ENCODE assay signal across 13 cellular contexts in the genomic region with DNA sequence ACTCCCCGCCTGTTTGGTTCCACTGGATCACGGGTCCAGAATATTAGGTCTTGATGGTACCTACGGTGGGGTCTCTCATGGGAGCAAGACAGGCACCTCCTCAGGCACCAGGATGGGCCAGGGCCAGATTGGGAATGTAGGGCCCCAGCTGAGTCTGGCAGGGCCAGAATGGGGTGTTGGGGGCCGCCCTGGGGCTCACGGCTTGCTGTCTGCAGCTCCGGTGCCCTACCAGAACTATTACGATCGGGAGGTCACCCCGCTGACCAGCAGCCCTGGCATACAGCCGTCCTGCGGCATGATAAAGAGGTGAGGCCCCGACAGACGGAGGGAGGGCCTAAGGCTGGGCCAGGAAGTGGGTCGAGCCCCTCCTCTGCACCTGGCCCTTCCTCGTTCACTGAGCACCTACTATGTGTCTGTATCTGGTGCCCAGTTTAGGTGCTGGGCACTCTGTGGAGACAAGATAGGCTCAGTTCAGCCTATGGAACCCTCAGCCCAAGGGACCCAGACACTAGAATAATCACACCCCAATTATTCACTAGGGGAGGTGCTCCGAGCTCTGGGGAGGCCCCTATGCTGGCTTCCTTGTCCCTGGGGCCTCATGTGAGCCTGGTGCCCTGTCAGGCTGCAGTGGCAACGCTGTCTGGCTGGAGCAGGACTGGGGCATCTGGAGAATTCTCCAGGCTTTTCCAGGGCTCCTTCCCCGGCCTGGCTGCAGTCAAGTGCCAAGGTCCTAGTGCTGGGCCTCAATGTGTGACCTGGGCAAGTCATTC. TPM values are rescaled to one million over a fixed set of nuclear protein-coding genes. Genes with fewer than 3 reads are reported as not detected.
DNase-seq lines count a peak whose midpoint lies in the region; ATAC-seq and TF ChIP-seq lines count a peak whose summit lies in the region.
"Had no signal": no experiment of that assay in that cellular context is flagged by ENCODE, and none has a peak within 500 bp of the region (broad histone marks: within the 10 kb centered on the region; RNA-seq: fewer than 3 reads in every experiment).

No MANE protein-coding gene starts in this region.

- CTCF ChIA-PET in GM10248 (lab: Yijun Ruan, JAX) = interaction anchor here (0.6 to 9.4 kb wide), 10 partner anchors 9 to 884 kb away, joined by 3 to 88 read pairs (median 4); no protein-coding TSS in a partner anchor

- DNase-seq in heart left ventricle (peak in 4 of 5 donors; percentile 4 to 46 (median 18)), left ventricle myocardium inferior (no peak), chondrocyte (ENCODE audit: low spot score) (peak; percentile 78), upper lobe of right lung (peak; percentile 67), DMS79 treated with DMSO at 0.1 percent for 48 hours (lab: John Stamatoyannopoulos, UW) (no peak), GM10248 (ENCODE audit: extremely low spot score) (no peak)
- peak; percentile 47 for DNase-seq in natural killer cell treated with Interleukin-12 subunit alpha and Interleukin-12 subunit beta and Interleukin-15 and Interleukin-18, amount 100 ng/mL, for 72 hours (ENCODE audit: low spot score)
- no peak for DNase-seq in effector memory CD8-positive, alpha-beta T cell
- DNase-seq: activated naive CD8-positive, alpha-beta T cell treated with anti-CD3 and anti-CD28 coated beads for 36 hours; DMS153; NCI-H2029 treated with DMSO at 0.1 percent for 48 hours; T1000 had no signal

- H3K4me1 ChIP-seq in heart left ventricle = peaks cover 0 to 14% (median 5%) of the 10 kb centered on the region in 12 donors
- peaks cover 10% of the 10 kb centered on the region for H3K4me1 ChIP-seq in left ventricle myocardium inferior
- no peaks in the 10 kb centered on the region for H3K4me1 ChIP-seq in upper lobe of right lung

- ATAC-seq in heart left ventricle = no peak
- ATAC-seq in natural killer cell treated with Interleukin-12 subunit alpha and Interleukin-12 subunit beta and Interleukin-15 and Interleukin-18, amount 100 ng/mL, for 72 hours = no peak
- no peak for ATAC-seq in upper lobe of right lung
- ATAC-seq in effector memory CD8-positive, alpha-beta T cell (replicated peaks) = no peak

- POLR2A ChIA-PET in GM10248 (lab: Yijun Ruan, JAX) = no interaction called here

- H3K36me3 ChIP-seq in heart left ventricle (peaks cover 0 to 66% (median 0%) of the 10 kb centered on the region in 9 donors), left ventricle myocardium inferior (no peaks in the 10 kb centered on the region), upper lobe of right lung (peaks cover 9% of the 10 kb centered on the region)

- H3K36me3 Mint-ChIP-seq in chondrocyte (ENCODE audit: low read depth) = peaks cover 9% of the 10 kb centered on the region
- H3K36me3 Mint-ChIP-seq in natural killer cell treated with Interleukin-12 subunit alpha and Interleukin-12 subunit beta and Interleukin-15 and Interleukin-18, amount 100 ng/mL, for 72 hours = no peaks in the 10 kb centered on the region
- H3K36me3 Mint-ChIP-seq in effector memory CD8-positive, alpha-beta T cell (ENCODE audit: insufficient read depth) = peaks cover 48% of the 10 kb centered on the region

- no peak for TF ChIP-seq POLR2A in heart left ventricle (IDR thresholded peaks at IDR 0.05)

- H3K27ac Mint-ChIP-seq in chondrocyte (ENCODE audit: unreplicated experiment) = no peak overlapping the region
- H3K27ac Mint-ChIP-seq in natural killer cell treated with Interleukin-12 subunit alpha and Interleukin-12 subunit beta and Interleukin-15 and Interleukin-18, amount 100 ng/mL, for 72 hours = no peak overlapping the region
- peak overlapping the region in 1 of 2 donors; percentile 65 for H3K27ac Mint-ChIP-seq in effector memory CD8-positive, alpha-beta T cell
- H3K27ac Mint-ChIP-seq: activated naive CD8-positive, alpha-beta T cell treated with anti-CD3 and anti-CD28 coated beads for 36 hours had no signal

- H3K9me3 ChIP-seq in heart left ventricle = no peaks in the 10 kb centered on the region
- H3K9me3 ChIP-seq in left ventricle myocardium inferior (replicated peaks) = no peaks in the 10 kb centered on the region
- no peaks in the 10 kb centered on the region for H3K9me3 ChIP-seq in upper lobe of right lung
- H3K9me3 ChIP-seq: esophagus muscularis mucosa had no signal

- TF ChIP-seq CTCF in heart left ventricle (IDR thresholded peaks at IDR 0.05) (no peak), left ventricle myocardium inferior (IDR thresholded peaks at IDR 0.05; ENCODE audit: borderline replicate concordance) (no peak), chondrocyte (IDR thresholded peaks at IDR 0.05) (no peak), upper lobe of right lung (IDR thresholded peaks at IDR 0.05) (no peak), GM10248 (IDR thresholded peaks at IDR 0.05; ENCODE audit: control extremely low read depth, extremely low read depth, low read depth, missing control alignments) (no peak)

- no peaks in the 10 kb centered on the region for H3K27me3 Mint-ChIP-seq in chondrocyte (ENCODE audit: low read depth)
- no peaks in the 10 kb centered on the region for H3K27me3 Mint-ChIP-seq in natural killer cell treated with Interleukin-12 subunit alpha and Interleukin-12 subunit beta and Interleukin-15 and Interleukin-18, amount 100 ng/mL, for 72 hours
- H3K27me3 Mint-ChIP-seq in effector memory CD8-positive, alpha-beta T cell = no peaks in the 10 kb centered on the region
- H3K27me3 Mint-ChIP-seq: activated naive CD8-positive, alpha-beta T cell treated with anti-CD3 and anti-CD28 coated beads for 36 hours had no signal

- no peaks in the 10 kb centered on the region for H3K9me3 Mint-ChIP-seq in chondrocyte (ENCODE audit: low read depth)
- H3K9me3 Mint-ChIP-seq in natural killer cell treated with Interleukin-12 subunit alpha and Interleukin-12 subunit beta and Interleukin-15 and Interleukin-18, amount 100 ng/mL, for 72 hours = no peaks in the 10 kb centered on the region
- peaks cover 0 to 2% of the 10 kb centered on the region in 2 donors for H3K9me3 Mint-ChIP-seq in effector memory CD8-positive, alpha-beta T cell

- H3K27ac ChIP-seq in heart left ventricle (no peak overlapping the region), left ventricle myocardium inferior (replicated peaks) (no peak overlapping the region), upper lobe of right lung (no peak overlapping the region)
- H3K27ac ChIP-seq: esophagus muscularis mucosa had no signal

- H3K27me3 ChIP-seq in heart left ventricle (peaks cover 0 to 7% (median 0%) of the 10 kb centered on the region in 9 donors), left ventricle myocardium inferior (ENCODE audit: low read depth) (peaks cover 32% of the 10 kb centered on the region), upper lobe of right lung (no peaks in the 10 kb centered on the region)

- H3K4me1 Mint-ChIP-seq in chondrocyte (ENCODE audit: low read depth) = peaks cover 13% of the 10 kb centered on the region
- peaks cover 0 to 22% of the 10 kb centered on the region in 2 donors for H3K4me1 Mint-ChIP-seq in natural killer cell treated with Interleukin-12 subunit alpha and Interleukin-12 subunit beta and Interleukin-15 and Interleukin-18, amount 100 ng/mL, for 72 hours (ENCODE audit: low read depth in 2 of 2)
- peaks cover 11 to 18% of the 10 kb centered on the region in 2 donors for H3K4me1 Mint-ChIP-seq in effector memory CD8-positive, alpha-beta T cell (ENCODE audit: low read depth in 2 of 2)

- H3K4me3 Mint-ChIP-seq in chondrocyte (ENCODE audit: unreplicated experiment) = no peak overlapping the region
- H3K4me3 Mint-ChIP-seq in natural killer cell treated with Interleukin-12 subunit alpha and Interleukin-12 subunit beta and Interleukin-15 and Interleukin-18, amount 100 ng/mL, for 72 hours = no peak overlapping the region
- H3K4me3 Mint-ChIP-seq in effector memory CD8-positive, alpha-beta T cell = no peak overlapping the region
- H3K4me3 Mint-ChIP-seq: activated naive CD8-positive, alpha-beta T cell treated with anti-CD3 and anti-CD28 coated beads for 36 hours had no signal

- H3K4me3 ChIP-seq in heart left ventricle = no peak overlapping the region
- no peak overlapping the region for H3K4me3 ChIP-seq in left ventricle myocardium inferior
- no peak overlapping the region for H3K4me3 ChIP-seq in upper lobe of right lung
- H3K4me3 ChIP-seq: esophagus muscularis mucosa had no signal

- 68 to 87% (median 84%) methylated on average over 12 to 18 of the region's 18 CpGs for WGBS in heart left ventricle, 4 donors

- intact Hi-C loops in heart left ventricle (cut with DNase I) (no loop called here), left ventricle myocardium inferior (cut with micrococcal nuclease) (no loop called here), upper lobe of right lung (cut with DNase I) (loop anchor here (10.0 kb wide), 1 partner anchor 512 kb away; no protein-coding TSS in a partner anchor)

RNA-seq across cellular contexts. Expression of gene PSTPIP1, which starts 37.9 kb away (rescaled TPM):
- total RNA-seq in heart left ventricle = 10 to 100 TPM in 2 of 9 donors, 1 to 10 TPM in 7; 1.3 to 17.2 (median 2.9) TPM
- 1 to 10 TPM; 2.9 to 3.2 TPM for polyA plus RNA-seq in heart left ventricle
- total RNA-seq in left ventricle myocardium inferior = 3.5 TPM
- not detected in 3 replicates for total RNA-seq in chondrocyte
- total RNA-seq in natural killer cell treated with Interleukin-12 subunit alpha and Interleukin-12 subunit beta and Interleukin-15 and Interleukin-18, amount 100 ng/mL, for 72 hours = 100 to 1,000 TPM; 161 to 167 TPM
- 16.0 TPM for total RNA-seq in upper lobe of right lung

RNA-seq across cellular contexts. Expression of gene TSPAN3, which starts 38.1 kb away (rescaled TPM):
- total RNA-seq in heart left ventricle (100 to 1,000 TPM in 8 of 9 donors, 10 to 100 TPM in 1; 90.4 to 218 (median 133) TPM), left ventricle myocardium inferior (98.6 TPM), chondrocyte (242 to 333 TPM (median 250 TPM) in 3 replicates), upper lobe of right lung (359 TPM)
- 100 to 1,000 TPM in 1 of 2 donors, 10 to 100 TPM in 1; 58.1 to 247 TPM for polyA plus RNA-seq in heart left ventricle
- total RNA-seq in natural killer cell treated with Interleukin-12 subunit alpha and Interleukin-12 subunit beta and Interleukin-15 and Interleukin-18, amount 100 ng/mL, for 72 hours = 10 to 100 TPM; 49.3 to 54.9 TPM

Comparison
In these comparisons a context has a peak if more than half of its experiments do, and no peak if none do; other contexts are left out.
1. DNase-seq: peak in heart left ventricle (4 of 5), chondrocyte (single experiment), natural killer cell treated with Interleukin-12 subunit alpha and Interleukin-12 subunit beta and Interleukin-15 and Interleukin-18, amount 100 ng/mL, for 72 hours (single experiment) and upper lobe of right lung (single experiment); none in left ventricle myocardium inferior (single experiment), effector memory CD8-positive, alpha-beta T cell (0 of 3), DMS79 treated with DMSO at 0.1 percent for 48 hours (single experiment) and GM10248 (single experiment).